7 cellular contexts compared by ENCODE assay signal in genomic region chr13:50222569-50223332, GRCh38.
DNase-seq lines count a peak whose midpoint lies in the region; ATAC-seq, FAIRE-seq and TF ChIP-seq lines count a peak whose summit lies in the region.

No MANE protein-coding gene starts in this region.

- no peak for FAIRE-seq in K562 (lab: Jason Lieb, UNC)

- no peaks in the 10 kb centered on the region for H3K79me2 ChIP-seq in K562 (ENCODE audit: control insufficient read depth, insufficient read depth, low read length)

- no peak overlapping the region for H3K9ac ChIP-seq in K562 (ENCODE audit: insufficient read depth in 1 of 2, low read depth in 2 of 2, low read length in 2 of 2)

- H3K36me3 Mint-ChIP-seq in memory B cell, result peaks cover 2% of the 10 kb centered on the region

- peak; percentile 67 to 86 for DNase-seq in NCI-H2081 (lab: John Stamatoyannopoulos, UW)
- no peak for DNase-seq in K562 (ENCODE audit: extremely low read depth in 1 of 4, low spot score in 3 of 4)
- no peak for DNase-seq in memory B cell (ENCODE audit: low spot score in 2 of 2)
- DNase-seq in foreskin melanocyte, result no peak
- no peak for DNase-seq in RKO (ENCODE audit: low spot score)

- H2AFZ ChIP-seq in K562 (ENCODE audit: low read depth, low read length), result no peak overlapping the region

- no TSS peak for BruUV-seq in K562 (replicated peaks; lab: Mats Ljungman, UMichigan)

- ATAC-seq in GM21723 (IDR thresholded peaks at IDR 0.05; ENCODE audit: unreplicated experiment) (peak; percentile 48), K562 (peak; percentile 34; the same call in 1 of the 3 replicates), memory B cell (ENCODE audit: low read depth) (peak; percentile 27), HG03342 (IDR thresholded peaks at IDR 0.05; ENCODE audit: unreplicated experiment) (no peak)

- peaks cover 15% of the 10 kb centered on the region for H3K4me1 Mint-ChIP-seq in memory B cell

- H3K4me2 ChIP-seq in K562 (ENCODE audit: insufficient read depth, low read length), result no peak overlapping the region

- POLR2A ChIA-PET in K562 (lab: Yijun Ruan, JAX), result interaction anchor here (0.6 to 0.8 kb wide), 2 partner anchors 20 to 229 kb away, joined by 3 read pairs; no protein-coding TSS in a partner anchor

- no peak overlapping the region for H3K4me3 ChIP-seq in K562

- H3K9me3 ChIP-seq in K562 (replicated peaks; ENCODE audit: control insufficient read depth, insufficient read depth, low read depth, low read length), result no peaks in the 10 kb centered on the region

- H3K27me3 ChIP-seq in K562 (ENCODE audit: control insufficient read depth in 2 of 2, insufficient read depth in 2 of 2, low read length in 2 of 2), result no peaks in the 10 kb centered on the region

- no peaks in the 10 kb centered on the region for H3K36me3 ChIP-seq in K562 (ENCODE audit: control insufficient read depth, insufficient read depth, low read length)

- peak overlapping the region; percentile 38 for H3K4me3 Mint-ChIP-seq in memory B cell

- TF ChIP-seq POLR2A in K562 (conservative IDR thresholded peaks at IDR 0.05), result no peak

- intact Hi-C loops in K562 (cut with micrococcal nuclease), result no loop called here

- H3K9me3 Mint-ChIP-seq in memory B cell, result no peaks in the 10 kb centered on the region

- H3K27me3 Mint-ChIP-seq in memory B cell, result peaks cover 7% of the 10 kb centered on the region

- in situ Hi-C loops in K562 (cut with MboI), result no loop called here

- no peaks in the 10 kb centered on the region for H3K9me1 ChIP-seq in K562 (ENCODE audit: control insufficient read depth, insufficient read depth, low read length)

- H3K27ac ChIP-seq in K562 (ENCODE audit: extremely low read depth, low read depth, low read length), result no peak overlapping the region

- H3K4me1 ChIP-seq in K562 (replicated peaks in 1 of 2; ENCODE audit: control insufficient read depth in 2 of 2, insufficient read depth in 2 of 2, low read length in 2 of 2), result peaks cover 0 to 3% of the 10 kb centered on the region in 2 experiments; a peak in 2 of 5 replicates

- CTCF ChIA-PET in K562 (lab: Yijun Ruan, JAX; ENCODE audit: low intra/inter-chr PET ratio), result no interaction called here

- no peaks in the 10 kb centered on the region for H4K20me1 ChIP-seq in K562 (replicated peaks; ENCODE audit: control insufficient read depth, insufficient read depth, low read length)

- no peak overlapping the region for H3K27ac Mint-ChIP-seq in memory B cell

- TF ChIP-seq CTCF in K562 (IDR thresholded peaks at IDR 0.05 in 2 of 3, conservative IDR thresholded peaks at IDR 0.05 in 1 of 3; ENCODE audit: insufficient read depth in 2 of 3, low read depth in 1 of 3, low read length in 3 of 3), result no peak

- no peak for TF ChIP-seq RAD21 in K562 (CRISPR knock-in tag; conservative IDR thresholded peaks at IDR 0.05 in 1 of 2, IDR thresholded peaks at IDR 0.05 in 1 of 2)

- TF ChIP-seq EP300 in K562 (IDR thresholded peaks at IDR 0.05; ENCODE audit: low read length), result no peak

- 78% methylated on average over 10 of the region's 13 CpGs for WGBS in K562 (ENCODE audit: insufficient coverage, low coverage, missing lambda C conversion rate)

TF ChIP-seq in K562, 482 proteins besides CTCF, POLR2A, EP300 and RAD21:
- TF ChIP-seq, protein P1, sequence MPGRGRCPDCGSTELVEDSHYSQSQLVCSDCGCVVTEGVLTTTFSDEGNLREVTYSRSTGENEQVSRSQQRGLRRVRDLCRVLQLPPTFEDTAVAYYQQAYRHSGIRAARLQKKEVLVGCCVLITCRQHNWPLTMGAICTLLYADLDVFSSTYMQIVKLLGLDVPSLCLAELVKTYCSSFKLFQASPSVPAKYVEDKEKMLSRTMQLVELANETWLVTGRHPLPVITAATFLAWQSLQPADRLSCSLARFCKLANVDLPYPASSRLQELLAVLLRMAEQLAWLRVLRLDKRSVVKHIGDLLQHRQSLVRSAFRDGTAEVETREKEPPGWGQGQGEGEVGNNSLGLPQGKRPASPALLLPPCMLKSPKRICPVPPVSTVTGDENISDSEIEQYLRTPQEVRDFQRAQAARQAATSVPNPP (IDR thresholded peaks at IDR 0.05; ENCODE audit: borderline replicate concordance, insufficient read depth, insufficient read length), result no peak
- TF ChIP-seq CEBPB (tag; IDR thresholded peaks at IDR 0.05), result peak; percentile 27; the same call in 1 of the 2 replicates

Comparison
In these comparisons a context has a peak if more than half of its experiments do, and no peak if none do; other contexts are left out.
1. DNase-seq: peak in NCI-H2081 (2 of 2); none in K562 (0 of 4), memory B cell (0 of 2), foreskin melanocyte (single experiment) and RKO (single experiment).